5 cellular contexts compared by ENCODE assay signal in the genomic region with DNA sequence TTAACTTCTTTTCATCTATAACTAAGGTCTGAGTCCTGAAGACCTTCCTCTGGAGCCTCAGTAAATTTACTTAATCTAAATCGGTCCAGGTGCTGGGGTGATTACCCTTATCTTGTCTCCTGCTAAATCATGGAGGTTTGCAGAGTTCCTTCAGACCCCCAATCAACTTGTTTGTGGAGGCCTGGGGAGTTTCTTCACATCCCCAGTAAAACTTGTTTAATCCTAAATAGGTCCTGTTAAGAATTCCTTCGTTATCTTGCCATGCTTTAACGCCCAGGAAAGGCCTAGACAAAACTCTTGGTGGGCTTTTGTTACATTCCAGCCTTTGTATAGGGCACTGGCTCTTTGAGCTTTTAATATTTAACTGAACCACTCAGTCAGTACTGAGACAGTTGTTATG. TPM values are rescaled to one million over a fixed set of nuclear protein-coding genes. Genes with fewer than 3 reads are reported as not detected.
DNase-seq lines count a peak whose midpoint lies in the region; TF ChIP-seq lines count a peak whose summit lies in the region.
"Not testable (repeated sequence)": the region's sequence is repeated elsewhere in the genome, so short reads cannot be mapped to it uniquely, and the experiment has no call there.
"Had no signal": no experiment of that assay in that cellular context is flagged by ENCODE, and none has a peak within 500 bp of the region (broad histone marks: within the 10 kb centered on the region; RNA-seq: fewer than 3 reads in every experiment).

No MANE protein-coding gene starts in this region.

- not testable (repeated sequence) for H3K36me3 Mint-ChIP-seq in Caco-2 (ENCODE audit: insufficient read depth, unreplicated experiment); endodermal cell (ENCODE audit: low read depth); nephron (ENCODE audit: low read depth)

- not testable (repeated sequence) for H3K4me3 ChIP-seq in Caco-2 (ENCODE audit: low read depth, low read length); endodermal cell (ENCODE audit: low read length)

- H3K27ac ChIP-seq in endodermal cell (ENCODE audit: low read depth, low read length) = not testable (repeated sequence)

- H3K27me3 Mint-ChIP-seq in Caco-2 (ENCODE audit: insufficient read depth, unreplicated experiment); endodermal cell (ENCODE audit: insufficient read depth); nephron (ENCODE audit: low read depth): not testable (repeated sequence)

- CTCF ChIA-PET in Caco-2 (lab: Charles Lee) = not testable (repeated sequence)

- TF ChIP-seq CTCF in Caco-2 (IDR thresholded peaks at IDR 0.05; ENCODE audit: insufficient read depth in 1 of 2, low read depth in 1 of 2, low read length in 1 of 2, severe bottlenecking in 1 of 2, unreplicated experiment in 1 of 2); endodermal cell (conservative IDR thresholded peaks at IDR 0.05); nephron (IDR thresholded peaks at IDR 0.05; ENCODE audit: unreplicated experiment in 3 of 3): not testable (repeated sequence)

- peak; percentile 50 to 68 for DNase-seq in Caco-2
- peak; percentile 43 for DNase-seq in endodermal cell
- DNase-seq in left kidney (ENCODE audit: low read depth, low spot score) = peak; percentile 7

- POLR2A ChIA-PET in Caco-2 (lab: Charles Lee) = interaction anchor here (0.6 kb wide), 1 partner anchor 337 kb away, joined by 3 read pairs; no protein-coding TSS in a partner anchor

- WGBS in endodermal cell (ENCODE audit: insufficient coverage in 1 of 2, insufficient read length in 1 of 2), 2 experiments = 21 to 83% methylated on average over 1 to 3 of the region's 3 CpGs

- not testable (repeated sequence) for H3K36me3 ChIP-seq in Caco-2 (ENCODE audit: control insufficient read depth, insufficient read depth, low read length); endodermal cell (ENCODE audit: control insufficient read depth, insufficient read depth, low read length)

- H3K9me3 Mint-ChIP-seq in Caco-2 (ENCODE audit: unreplicated experiment) = not testable (repeated sequence)
- H3K9me3 Mint-ChIP-seq in endodermal cell (peaks cover 57% of the 10 kb centered on the region), nephron (peaks cover 11% of the 10 kb centered on the region)

- H3K27ac Mint-ChIP-seq in Caco-2 (ENCODE audit: unreplicated experiment) = peak overlapping the region; percentile 95
- not testable (repeated sequence) for H3K27ac Mint-ChIP-seq in endodermal cell
- H3K27ac Mint-ChIP-seq in nephron = peak overlapping the region; percentile 51 to 66 (median 56)

- H3K4me1 ChIP-seq in Caco-2 = peaks cover 22% of the 10 kb centered on the region
- not testable (repeated sequence) for H3K4me1 ChIP-seq in endodermal cell (ENCODE audit: control insufficient read depth, insufficient read depth, low read length)

- H3K9ac ChIP-seq in endodermal cell (ENCODE audit: extremely low read depth, low read length, poor library complexity, severe bottlenecking) = not testable (repeated sequence)

- H3K4me1 Mint-ChIP-seq in Caco-2 (ENCODE audit: low read depth, unreplicated experiment) (peaks cover 27% of the 10 kb centered on the region), endodermal cell (peaks cover 25% of the 10 kb centered on the region)
- not testable (repeated sequence) for H3K4me1 Mint-ChIP-seq in nephron

- not testable (repeated sequence) for H3K27me3 ChIP-seq in Caco-2 (replicated peaks; ENCODE audit: control insufficient read depth, insufficient read depth, low read length); endodermal cell (ENCODE audit: control insufficient read depth, insufficient read depth, low read length, poor library complexity, severe bottlenecking)

- not testable (repeated sequence) for H3K4me3 Mint-ChIP-seq in Caco-2 (ENCODE audit: unreplicated experiment); endodermal cell; nephron

- H3K9me3 ChIP-seq in Caco-2; endodermal cell (ENCODE audit: control insufficient read depth, low read length): not testable (repeated sequence)

- intact Hi-C loops in Caco-2 (cut with micrococcal nuclease; ENCODE audit: unreplicated experiment) = loop anchor here (1.0 to 5.0 kb wide), 5 partner anchors 22 to 142 kb away; no protein-coding TSS in a partner anchor

- not testable (repeated sequence) for BruUV-seq in Caco-2 (replicated peaks; lab: Mats Ljungman, UMichigan)

RNA-seq across cellular contexts. Expression of a gene that starts 55.7 kb away (rescaled TPM):
- total RNA-seq in Caco-2 (2022) (0.54 and 1.5 TPM in 2 replicates), endodermal cell (1 to 10 TPM in 1 of 2 donors, under 1 TPM in 1; 0.81 to 4.4 TPM)
- 0.78 TPM for polyA plus RNA-seq in endodermal cell (2013, experiment 1 of 2)
- polyA plus RNA-seq in endodermal cell (2013, experiment 2 of 2) = 1.4 TPM
- polyA plus RNA-seq: BJ had no signal

Comparison
In these comparisons a context has a peak if more than half of its experiments do, and no peak if none do; other contexts are left out.
1. DNase-seq: peak in every context shown above with its lines; median percentile 59 in Caco-2; 43 in endodermal cell; 7 in left kidney.